In genomic region chr12:120290541-120291312, GRCh38 we compare ENCODE assay signal across 8 cellular contexts. TPM values are rescaled to one million over a fixed set of nuclear protein-coding genes. Genes with fewer than 3 reads are reported as not detected.
DNase-seq lines count a peak whose midpoint lies in the region; ATAC-seq and TF ChIP-seq lines count a peak whose summit lies in the region.

No MANE protein-coding gene starts in this region.

- peak; percentile 17 for DNase-seq in HEK293T (ENCODE audit: extremely low spot score)
- DNase-seq in OCI-M2 (lab: John Stamatoyannopoulos, UW; ENCODE audit: unreplicated experiment) = peak; percentile 78
- DNase-seq in adrenal gland = peak; percentile 38 to 75 (median 67)
- peak; percentile 57 for DNase-seq in left lobe of liver (ENCODE audit: low spot score)
- peak; percentile 5 for DNase-seq in stimulated activated CD8-positive, alpha-beta memory T cell treated with anti-CD3 and anti-CD28 coated beads, Interleukin-7, amount 100 ng/mL, for 24 hours (ENCODE audit: low read depth)
- DNase-seq in cerebellar cortex (ENCODE audit: low spot score) = no peak

- intact Hi-C loops in adrenal gland (cut with DNase I) = no loop called here

- 19 to 38% (median 22%) methylated on average over 18 to 27 of the region's 27 CpGs for WGBS in adrenal gland, 4 donors

- H3K4me3 ChIP-seq in adrenal gland = peak overlapping the region in 1 of 4 donors; percentile 44

- H3K4me1 ChIP-seq in adrenal gland (replicated peaks in 1 of 2) = peaks cover 12 to 18% of the 10 kb centered on the region in 2 donors

- no peak for TF ChIP-seq CTCF in adrenal gland (IDR thresholded peaks at IDR 0.05)

- no peaks in the 10 kb centered on the region for H3K27me3 ChIP-seq in adrenal gland

- CTCF ChIA-PET in HEK293T (lab: Yijun Ruan, JAX) = interaction anchor here (0.7 to 3.4 kb wide), 7 partner anchors 11 to 176 kb away, joined by 3 to 27 read pairs (median 5); partner anchors contain the start of genes PXN and SIRT4

- POLR2A ChIA-PET in HEK293T (lab: Yijun Ruan, JAX) = interaction anchor here (0.5 to 6.7 kb wide), 50 partner anchors 8 to 290 kb away, joined by 3 to 269 read pairs (median 7); partner anchors contain the start of genes COQ5, COX6A1, GCN1 and PLA2G1B

- no peaks in the 10 kb centered on the region for H3K36me3 ChIP-seq in adrenal gland (replicated peaks in 1 of 2)

- H3K27ac ChIP-seq in adrenal gland = peak overlapping the region; percentile 93 to 99 (median 98)

- no peaks in the 10 kb centered on the region for H3K9me3 ChIP-seq in adrenal gland (replicated peaks in 1 of 3)

- peak; percentile 11 for ATAC-seq in left lobe of liver
- no peak for ATAC-seq in GM21390 (IDR thresholded peaks at IDR 0.05; ENCODE audit: unreplicated experiment)
- ATAC-seq in GM19397 (IDR thresholded peaks at IDR 0.05; ENCODE audit: unreplicated experiment) = no peak

- TF ChIP-seq POLR2A in adrenal gland (IDR thresholded peaks at IDR 0.05) = peak in 1 of 2 donors; percentile 30

TF ChIP-seq in HEK293T, 16 proteins besides CTCF, POLR2A, EP300 and RAD21:
- TF ChIP-seq FOXK2 (IDR thresholded peaks at IDR 0.05) = no peak
- TF ChIP-seq ZNF384 (IDR thresholded peaks at IDR 0.05) = 0 out of 2 replicates have a peak, but pooled peaks have one; percentile 29

RNA-seq across cellular contexts. Expression of gene RNU4-2, which starts 1.0 kb away (rescaled TPM):
- total RNA-seq in adrenal gland (1,000 to 10,000 TPM in 4 of 8 donors, under 1 TPM in 4; under 0.01 to 8,354 (median 2,408) TPM), left lobe of liver (3,631 TPM)
- polyA plus RNA-seq in adrenal gland = not detected

RNA-seq across cellular contexts. Expression of gene RNU4-1, which starts 2.3 kb away (rescaled TPM):
- total RNA-seq in adrenal gland (1,000 to 10,000 TPM in 4 of 8 donors, under 1 TPM in 3, not detected in 1; under 0.01 to 2,678 (median 1,544) TPM), left lobe of liver (1,949 TPM)
- polyA plus RNA-seq in adrenal gland = not detected

RNA-seq across cellular contexts. Expression of gene SIRT4, which starts 11.4 kb away (rescaled TPM):
- total RNA-seq in adrenal gland = 10 to 100 TPM in 1 of 8 donors, 1 to 10 TPM in 7; 1.9 to 10.3 (median 5.4) TPM
- polyA plus RNA-seq in adrenal gland = 1 to 10 TPM; 2.9 to 5.1 (median 3.6) TPM
- total RNA-seq in left lobe of liver = 3.4 TPM

RNA-seq across cellular contexts. Expression of gene PXN, which starts 25.2 kb away (rescaled TPM):
- total RNA-seq in adrenal gland (100 to 1,000 TPM in 4 of 8 donors, 10 to 100 TPM in 4; 45.3 to 156 (median 85.7) TPM), left lobe of liver (24.0 TPM)
- 100 to 1,000 TPM in 2 of 3 donors, 10 to 100 TPM in 1; 79.9 to 142 (median 123) TPM for polyA plus RNA-seq in adrenal gland

RNA-seq across cellular contexts. Expression of gene PLA2G1B, which starts 36.9 kb away (rescaled TPM):
- total RNA-seq in adrenal gland = 1 to 10 TPM in 7 of 8 donors, not detected in 1; 1.3 to 7.4 (median 4.4) TPM
- 10 to 100 TPM in 1 of 3 donors, 1 to 10 TPM in 2; 4.0 to 18.7 (median 4.9) TPM for polyA plus RNA-seq in adrenal gland
- total RNA-seq in left lobe of liver = 3.0 TPM
